Comparison of ENCODE assay signal across 8 cellular contexts in the genomic region with DNA sequence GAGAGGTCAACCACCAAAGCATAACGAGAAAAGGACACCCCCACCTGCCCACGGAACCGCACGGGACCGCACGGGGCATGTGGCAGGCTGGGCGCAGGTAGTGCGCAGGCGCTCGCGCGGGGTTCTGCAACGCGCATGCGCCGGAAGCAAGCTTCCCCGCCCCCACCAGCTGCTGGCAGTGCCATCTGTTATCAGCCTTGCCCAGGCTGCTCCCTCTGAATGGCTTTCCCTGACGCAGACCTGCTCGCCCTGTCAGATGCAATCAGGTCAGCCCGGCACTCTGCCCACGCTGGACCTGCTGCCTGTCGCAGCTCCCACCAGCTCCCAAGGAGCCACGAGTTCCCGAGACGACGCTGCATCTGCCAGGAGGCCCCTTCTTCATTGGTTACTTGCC. TPM values are rescaled to one million over a fixed set of nuclear protein-coding genes. Genes with fewer than 3 reads are reported as not detected.
A peak's percentile ranks its signal among the peaks of the same experiment; 100 is the strongest.
DNase-seq lines count a peak whose midpoint lies in the region; ATAC-seq and TF ChIP-seq lines count a peak whose summit lies in the region.

No MANE protein-coding gene starts in this region.

- WGBS in body of pancreas, 2 donors, result 90 to 96% methylated on average over 16 to 26 of the region's 26 CpGs

- TF ChIP-seq CTCF in body of pancreas (IDR thresholded peaks at IDR 0.05), result no peak
- TF ChIP-seq CTCF in left ventricle myocardium inferior (IDR thresholded peaks at IDR 0.05; ENCODE audit: borderline replicate concordance), result no peak
- no peak for TF ChIP-seq CTCF in GM13977 (IDR thresholded peaks at IDR 0.05; ENCODE audit: extremely low read depth, insufficient read depth, missing control alignments)

- ATAC-seq in HG02938 (IDR thresholded peaks at IDR 0.05; ENCODE audit: unreplicated experiment) (peak; percentile 12), body of pancreas (peak; percentile 9), HG02970 (IDR thresholded peaks at IDR 0.05; ENCODE audit: low FRiP score, unreplicated experiment) (no peak)

- peak overlapping the region; percentile 19 for H3K4me3 ChIP-seq in CD8-positive, alpha-beta memory T cell (ENCODE audit: low read length)
- H3K4me3 ChIP-seq in body of pancreas (no peak overlapping the region), left ventricle myocardium inferior (no peak overlapping the region)

- H3K36me3 Mint-ChIP-seq in CD8-positive, alpha-beta memory T cell, result peaks cover 0 to 2% (median 0%) of the 10 kb centered on the region in 3 donors

- CTCF ChIA-PET in CD8-positive, alpha-beta memory T cell (lab: Charles Lee), result interaction anchor here (1.1 to 2.6 kb wide), 4 partner anchors 13 to 31 kb away, joined by 3 to 14 read pairs (median 10); no protein-coding TSS in a partner anchor

- intact Hi-C loops in body of pancreas (cut with DNase I), result no loop called here
- intact Hi-C loops in left ventricle myocardium inferior (cut with micrococcal nuclease), result no loop called here

- no peaks in the 10 kb centered on the region for H3K36me3 ChIP-seq in CD8-positive, alpha-beta memory T cell (ENCODE audit: insufficient read depth, low read length)
- H3K36me3 ChIP-seq in body of pancreas (replicated peaks in 1 of 2; ENCODE audit: insufficient read depth in 1 of 2, low read depth in 2 of 2) (no peaks in the 10 kb centered on the region), left ventricle myocardium inferior (no peaks in the 10 kb centered on the region)

- H3K27ac ChIP-seq in CD8-positive, alpha-beta memory T cell (ENCODE audit: low read depth, low read length), result no peak overlapping the region
- H3K27ac ChIP-seq in body of pancreas (peak overlapping the region in 1 of 4 donors; percentile 47), left ventricle myocardium inferior (replicated peaks) (no peak overlapping the region)

- peaks cover 72 to 88% (median 81%) of the 10 kb centered on the region in 3 donors for H3K4me1 Mint-ChIP-seq in CD8-positive, alpha-beta memory T cell

- peak overlapping the region; percentile 85 to 94 (median 90) for H3K4me3 Mint-ChIP-seq in CD8-positive, alpha-beta memory T cell

- no peaks in the 10 kb centered on the region for H3K9me3 Mint-ChIP-seq in CD8-positive, alpha-beta memory T cell

- no peaks in the 10 kb centered on the region for H3K27me3 ChIP-seq in CD8-positive, alpha-beta memory T cell (ENCODE audit: insufficient read depth, low read length, poor library complexity, severe bottlenecking)
- no peaks in the 10 kb centered on the region for H3K27me3 ChIP-seq in body of pancreas
- H3K27me3 ChIP-seq in left ventricle myocardium inferior (ENCODE audit: low read depth), result no peaks in the 10 kb centered on the region

- DNase-seq in CD8-positive, alpha-beta memory T cell, result peak in 2 of 5 donors; percentile 23 to 56
- DNase-seq in NCI-H774 (lab: John Stamatoyannopoulos, UW), result peak; percentile 82
- peak in 2 of 4 donors; percentile 15 to 37 for DNase-seq in body of pancreas
- peak; percentile 52 for DNase-seq in stimulated activated CD4-positive, alpha-beta T cell treated with anti-CD3 and anti-CD28 coated beads, Interleukin-4, amount 100 ng/mL, for 1 hour
- DNase-seq in left ventricle myocardium inferior, result no peak
- no peak for DNase-seq in GM13977 (ENCODE audit: low spot score)

- peaks cover 65% of the 10 kb centered on the region for H3K4me1 ChIP-seq in CD8-positive, alpha-beta memory T cell (ENCODE audit: insufficient read depth, low read length)
- peaks cover 8% of the 10 kb centered on the region for H3K4me1 ChIP-seq in body of pancreas
- peaks cover 35% of the 10 kb centered on the region for H3K4me1 ChIP-seq in left ventricle myocardium inferior

- no peaks in the 10 kb centered on the region for H3K9me3 ChIP-seq in CD8-positive, alpha-beta memory T cell (ENCODE audit: low read length)
- no peaks in the 10 kb centered on the region for H3K9me3 ChIP-seq in body of pancreas
- H3K9me3 ChIP-seq in left ventricle myocardium inferior (replicated peaks), result no peaks in the 10 kb centered on the region

- POLR2A ChIA-PET in CD8-positive, alpha-beta memory T cell (lab: Charles Lee), result interaction anchor here (0.6 to 2.5 kb wide), 7 partner anchors 9 to 31 kb away, joined by 3 to 33 read pairs (median 5); partner anchors contain the start of gene PTCH1

- peaks cover 0 to 7% of the 10 kb centered on the region in 2 donors for H3K27me3 Mint-ChIP-seq in CD8-positive, alpha-beta memory T cell

- in situ Hi-C loops in GM13977 (cut with MboI; ENCODE audit: low pct_unique_long_range_greater_than_20kb, low sequenced_read_pairs, unreplicated experiment), result no loop called here

- H3K27ac Mint-ChIP-seq in CD8-positive, alpha-beta memory T cell, result peak overlapping the region; percentile 92 to 99 (median 97)

- peak in 1 of 3 donors; percentile 4 for TF ChIP-seq POLR2A in body of pancreas (IDR thresholded peaks at IDR 0.05)

RNA-seq across cellular contexts. Expression of gene PTCH1, which starts 22.8 kb away (rescaled TPM):
- total RNA-seq in CD8-positive, alpha-beta memory T cell, result 1 to 10 TPM; 7.1 to 7.9 TPM
- polyA plus RNA-seq in CD8-positive, alpha-beta memory T cell, result 23.3 TPM
- 10 to 100 TPM in 1 of 2 donors, 1 to 10 TPM in 1; 8.3 to 47.5 TPM for total RNA-seq in body of pancreas
- total RNA-seq in left ventricle myocardium inferior, result 6.6 TPM

Comparison
In these comparisons a context has a peak if more than half of its experiments do, and no peak if none do; other contexts are left out.
1. DNase-seq: peak in NCI-H774 (single experiment) and stimulated activated CD4-positive, alpha-beta T cell treated with anti-CD3 and anti-CD28 coated beads, Interleukin-4, amount 100 ng/mL, for 1 hour (single experiment); none in left ventricle myocardium inferior (single experiment) and GM13977 (single experiment).